ENCODE assay signal across 1 cellular context in the genomic region with DNA sequence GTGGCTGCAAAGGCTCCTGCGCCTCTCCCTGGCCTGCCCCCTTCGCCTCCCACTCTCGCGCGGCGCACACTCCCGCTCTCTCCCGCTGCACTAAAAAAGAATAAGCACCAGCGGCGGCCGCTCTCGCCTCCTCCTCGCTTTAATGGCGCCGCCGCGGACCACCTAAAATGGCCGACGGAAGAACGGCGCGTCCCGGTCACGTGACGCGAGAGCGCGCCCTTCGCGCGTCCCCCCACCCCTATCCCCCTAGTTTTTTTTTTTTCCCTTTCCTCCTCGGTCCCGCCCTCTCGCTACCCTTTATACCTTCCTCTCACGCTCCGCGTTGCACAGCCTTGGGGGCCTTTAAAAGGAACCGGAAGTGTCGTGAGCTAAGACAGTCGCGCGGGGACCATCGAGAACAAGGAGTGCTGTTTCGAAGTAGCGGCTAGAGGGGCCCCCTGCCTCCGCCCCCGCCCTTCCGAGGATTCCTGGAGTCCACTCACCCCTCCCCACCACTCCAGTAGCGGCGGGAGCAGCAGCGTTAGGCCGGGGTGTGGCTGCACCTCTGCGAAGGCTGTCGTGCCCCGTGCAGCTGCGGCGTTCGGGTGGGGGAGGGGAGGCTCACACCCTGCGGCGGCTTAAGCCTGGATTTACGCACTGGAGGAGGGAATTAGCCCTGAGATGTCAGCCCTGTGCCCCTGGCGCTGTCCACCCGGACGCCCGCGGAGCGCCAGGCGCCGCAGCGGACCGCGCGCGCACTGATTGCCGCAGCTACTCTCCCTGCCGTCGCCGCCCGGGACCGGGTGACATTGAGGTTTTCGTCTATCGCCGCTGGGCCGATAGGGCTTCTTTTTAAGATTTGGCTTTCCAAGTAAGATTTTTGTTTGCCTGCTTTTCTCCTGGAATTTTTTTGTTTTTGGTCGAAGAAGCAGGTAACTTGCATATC.
TF ChIP-seq lines count a peak whose summit lies in the region.

A gene with protein sequence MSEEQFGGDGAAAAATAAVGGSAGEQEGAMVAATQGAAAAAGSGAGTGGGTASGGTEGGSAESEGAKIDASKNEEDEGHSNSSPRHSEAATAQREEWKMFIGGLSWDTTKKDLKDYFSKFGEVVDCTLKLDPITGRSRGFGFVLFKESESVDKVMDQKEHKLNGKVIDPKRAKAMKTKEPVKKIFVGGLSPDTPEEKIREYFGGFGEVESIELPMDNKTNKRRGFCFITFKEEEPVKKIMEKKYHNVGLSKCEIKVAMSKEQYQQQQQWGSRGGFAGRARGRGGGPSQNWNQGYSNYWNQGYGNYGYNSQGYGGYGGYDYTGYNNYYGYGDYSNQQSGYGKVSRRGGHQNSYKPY (minus strand): TSS at position 176 of the 925 bp plus-strand sequence. CDS start 313 bp downstream, outside the sequence.

TF ChIP-seq in HepG2, 621 proteins besides CTCF, POLR2A, EP300 and RAD21 (continued from another document and continues in another):
- TF ChIP-seq ZNF260 (CRISPR knock-in tag; IDR thresholded peaks at IDR 0.05; ENCODE audit: borderline replicate concordance, low read depth), result no peak
- TF ChIP-seq FOSL1 (CRISPR knock-in tag; IDR thresholded peaks at IDR 0.05; ENCODE audit: borderline replicate concordance), result no peak
- TF ChIP-seq, protein P1, sequence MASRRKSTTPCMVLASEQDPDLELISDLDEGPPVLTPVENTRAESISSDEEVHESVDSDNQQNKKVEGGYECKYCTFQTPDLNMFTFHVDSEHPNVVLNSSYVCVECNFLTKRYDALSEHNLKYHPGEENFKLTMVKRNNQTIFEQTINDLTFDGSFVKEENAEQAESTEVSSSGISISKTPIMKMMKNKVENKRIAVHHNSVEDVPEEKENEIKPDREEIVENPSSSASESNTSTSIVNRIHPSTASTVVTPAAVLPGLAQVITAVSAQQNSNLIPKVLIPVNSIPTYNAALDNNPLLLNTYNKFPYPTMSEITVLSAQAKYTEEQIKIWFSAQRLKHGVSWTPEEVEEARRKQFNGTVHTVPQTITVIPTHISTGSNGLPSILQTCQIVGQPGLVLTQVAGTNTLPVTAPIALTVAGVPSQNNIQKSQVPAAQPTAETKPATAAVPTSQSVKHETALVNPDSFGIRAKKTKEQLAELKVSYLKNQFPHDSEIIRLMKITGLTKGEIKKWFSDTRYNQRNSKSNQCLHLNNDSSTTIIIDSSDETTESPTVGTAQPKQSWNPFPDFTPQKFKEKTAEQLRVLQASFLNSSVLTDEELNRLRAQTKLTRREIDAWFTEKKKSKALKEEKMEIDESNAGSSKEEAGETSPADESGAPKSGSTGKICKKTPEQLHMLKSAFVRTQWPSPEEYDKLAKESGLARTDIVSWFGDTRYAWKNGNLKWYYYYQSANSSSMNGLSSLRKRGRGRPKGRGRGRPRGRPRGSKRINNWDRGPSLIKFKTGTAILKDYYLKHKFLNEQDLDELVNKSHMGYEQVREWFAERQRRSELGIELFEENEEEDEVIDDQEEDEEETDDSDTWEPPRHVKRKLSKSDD (CRISPR knock-in tag; IDR thresholded peaks at IDR 0.05; ENCODE audit: low read depth), result peak; percentile 86; the same call in 1 of the 2 replicates
- 0 out of 2 replicates have a peak, but pooled peaks have one; percentile 45 for TF ChIP-seq SATB2 (CRISPR knock-in tag; IDR thresholded peaks at IDR 0.05)
- TF ChIP-seq, protein P2, sequence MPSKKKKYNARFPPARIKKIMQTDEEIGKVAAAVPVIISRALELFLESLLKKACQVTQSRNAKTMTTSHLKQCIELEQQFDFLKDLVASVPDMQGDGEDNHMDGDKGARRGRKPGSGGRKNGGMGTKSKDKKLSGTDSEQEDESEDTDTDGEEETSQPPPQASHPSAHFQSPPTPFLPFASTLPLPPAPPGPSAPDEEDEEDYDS (CRISPR knock-in tag; IDR thresholded peaks at IDR 0.05), result peak; percentile 76
- peak; percentile 52 for TF ChIP-seq LCORL (IDR thresholded peaks at IDR 0.05)
- TF ChIP-seq LCORL (CRISPR knock-in tag; IDR thresholded peaks at IDR 0.05), result peak; percentile 91
- TF ChIP-seq, protein P3, sequence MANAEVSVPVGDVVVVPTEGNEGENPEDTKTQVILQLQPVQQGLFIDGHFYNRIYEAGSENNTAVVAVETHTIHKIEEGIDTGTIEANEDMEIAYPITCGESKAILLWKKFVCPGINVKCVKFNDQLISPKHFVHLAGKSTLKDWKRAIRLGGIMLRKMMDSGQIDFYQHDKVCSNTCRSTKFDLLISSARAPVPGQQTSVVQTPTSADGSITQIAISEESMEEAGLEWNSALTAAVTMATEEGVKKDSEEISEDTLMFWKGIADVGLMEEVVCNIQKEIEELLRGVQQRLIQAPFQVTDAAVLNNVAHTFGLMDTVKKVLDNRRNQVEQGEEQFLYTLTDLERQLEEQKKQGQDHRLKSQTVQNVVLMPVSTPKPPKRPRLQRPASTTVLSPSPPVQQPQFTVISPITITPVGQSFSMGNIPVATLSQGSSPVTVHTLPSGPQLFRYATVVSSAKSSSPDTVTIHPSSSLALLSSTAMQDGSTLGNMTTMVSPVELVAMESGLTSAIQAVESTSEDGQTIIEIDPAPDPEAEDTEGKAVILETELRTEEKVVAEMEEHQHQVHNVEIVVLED (CRISPR knock-in tag; IDR thresholded peaks at IDR 0.05; ENCODE audit: borderline replicate concordance), result peak; percentile 87
- TF ChIP-seq ZNF12 (CRISPR knock-in tag; IDR thresholded peaks at IDR 0.05), result peak; percentile 93
- peak; percentile 91; the same call in 1 of the 2 replicates for TF ChIP-seq MBNL3 (CRISPR knock-in tag; conservative IDR thresholded peaks at IDR 0.05)
- peak; percentile 18; the same call in 1 of the 2 replicates for TF ChIP-seq ZNF703 (CRISPR knock-in tag; IDR thresholded peaks at IDR 0.05; ENCODE audit: borderline replicate concordance)
- TF ChIP-seq, protein P4, sequence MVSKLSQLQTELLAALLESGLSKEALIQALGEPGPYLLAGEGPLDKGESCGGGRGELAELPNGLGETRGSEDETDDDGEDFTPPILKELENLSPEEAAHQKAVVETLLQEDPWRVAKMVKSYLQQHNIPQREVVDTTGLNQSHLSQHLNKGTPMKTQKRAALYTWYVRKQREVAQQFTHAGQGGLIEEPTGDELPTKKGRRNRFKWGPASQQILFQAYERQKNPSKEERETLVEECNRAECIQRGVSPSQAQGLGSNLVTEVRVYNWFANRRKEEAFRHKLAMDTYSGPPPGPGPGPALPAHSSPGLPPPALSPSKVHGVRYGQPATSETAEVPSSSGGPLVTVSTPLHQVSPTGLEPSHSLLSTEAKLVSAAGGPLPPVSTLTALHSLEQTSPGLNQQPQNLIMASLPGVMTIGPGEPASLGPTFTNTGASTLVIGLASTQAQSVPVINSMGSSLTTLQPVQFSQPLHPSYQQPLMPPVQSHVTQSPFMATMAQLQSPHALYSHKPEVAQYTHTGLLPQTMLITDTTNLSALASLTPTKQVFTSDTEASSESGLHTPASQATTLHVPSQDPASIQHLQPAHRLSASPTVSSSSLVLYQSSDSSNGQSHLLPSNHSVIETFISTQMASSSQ (IDR thresholded peaks at IDR 0.05; ENCODE audit: low read depth), result no peak
- TF ChIP-seq, protein P4 (CRISPR knock-in tag; IDR thresholded peaks at IDR 0.05; ENCODE audit: borderline replicate concordance), result peak; percentile 76
- TF ChIP-seq ZZZ3 (CRISPR knock-in tag; IDR thresholded peaks at IDR 0.05; ENCODE audit: borderline replicate concordance), result peak; percentile 83; the same call in 1 of the 2 replicates
- no peak for TF ChIP-seq FLYWCH1 (CRISPR knock-in tag; IDR thresholded peaks at IDR 0.05)
- TF ChIP-seq, protein P5, sequence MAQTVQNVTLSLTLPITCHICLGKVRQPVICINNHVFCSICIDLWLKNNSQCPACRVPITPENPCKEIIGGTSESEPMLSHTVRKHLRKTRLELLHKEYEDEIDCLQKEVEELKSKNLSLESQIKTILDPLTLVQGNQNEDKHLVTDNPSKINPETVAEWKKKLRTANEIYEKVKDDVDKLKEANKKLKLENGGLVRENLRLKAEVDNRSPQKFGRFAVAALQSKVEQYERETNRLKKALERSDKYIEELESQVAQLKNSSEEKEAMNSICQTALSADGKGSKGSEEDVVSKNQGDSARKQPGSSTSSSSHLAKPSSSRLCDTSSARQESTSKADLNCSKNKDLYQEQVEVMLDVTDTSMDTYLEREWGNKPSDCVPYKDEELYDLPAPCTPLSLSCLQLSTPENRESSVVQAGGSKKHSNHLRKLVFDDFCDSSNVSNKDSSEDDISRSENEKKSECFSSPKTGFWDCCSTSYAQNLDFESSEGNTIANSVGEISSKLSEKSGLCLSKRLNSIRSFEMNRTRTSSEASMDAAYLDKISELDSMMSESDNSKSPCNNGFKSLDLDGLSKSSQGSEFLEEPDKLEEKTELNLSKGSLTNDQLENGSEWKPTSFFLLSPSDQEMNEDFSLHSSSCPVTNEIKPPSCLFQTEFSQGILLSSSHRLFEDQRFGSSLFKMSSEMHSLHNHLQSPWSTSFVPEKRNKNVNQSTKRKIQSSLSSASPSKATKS (CRISPR knock-in tag; IDR thresholded peaks at IDR 0.05), result 0 out of 2 replicates have a peak, but pooled peaks have one; percentile 17
- TF ChIP-seq, protein P6, sequence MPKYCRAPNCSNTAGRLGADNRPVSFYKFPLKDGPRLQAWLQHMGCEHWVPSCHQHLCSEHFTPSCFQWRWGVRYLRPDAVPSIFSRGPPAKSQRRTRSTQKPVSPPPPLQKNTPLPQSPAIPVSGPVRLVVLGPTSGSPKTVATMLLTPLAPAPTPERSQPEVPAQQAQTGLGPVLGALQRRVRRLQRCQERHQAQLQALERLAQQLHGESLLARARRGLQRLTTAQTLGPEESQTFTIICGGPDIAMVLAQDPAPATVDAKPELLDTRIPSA (CRISPR knock-in tag; IDR thresholded peaks at IDR 0.05; ENCODE audit: borderline replicate concordance), result peak; percentile 88; the same call in 1 of the 2 replicates
- peak; percentile 97; the same call in 1 of the 2 replicates for TF ChIP-seq CBX5 (CRISPR knock-in tag; IDR thresholded peaks at IDR 0.05; ENCODE audit: borderline replicate concordance)
- no peak; the same call in 1 of the 2 replicates for TF ChIP-seq FOXM1 (CRISPR knock-in tag; IDR thresholded peaks at IDR 0.05)
- peak; percentile 84 for TF ChIP-seq ZBTB38 (CRISPR knock-in tag; IDR thresholded peaks at IDR 0.05)
- no peak for TF ChIP-seq ZNF30 (CRISPR knock-in tag; IDR thresholded peaks at IDR 0.05)
- TF ChIP-seq ZNF234 (CRISPR knock-in tag; conservative IDR thresholded peaks at IDR 0.05), result no peak; the same call in 1 of the 2 replicates
- TF ChIP-seq, protein P7, sequence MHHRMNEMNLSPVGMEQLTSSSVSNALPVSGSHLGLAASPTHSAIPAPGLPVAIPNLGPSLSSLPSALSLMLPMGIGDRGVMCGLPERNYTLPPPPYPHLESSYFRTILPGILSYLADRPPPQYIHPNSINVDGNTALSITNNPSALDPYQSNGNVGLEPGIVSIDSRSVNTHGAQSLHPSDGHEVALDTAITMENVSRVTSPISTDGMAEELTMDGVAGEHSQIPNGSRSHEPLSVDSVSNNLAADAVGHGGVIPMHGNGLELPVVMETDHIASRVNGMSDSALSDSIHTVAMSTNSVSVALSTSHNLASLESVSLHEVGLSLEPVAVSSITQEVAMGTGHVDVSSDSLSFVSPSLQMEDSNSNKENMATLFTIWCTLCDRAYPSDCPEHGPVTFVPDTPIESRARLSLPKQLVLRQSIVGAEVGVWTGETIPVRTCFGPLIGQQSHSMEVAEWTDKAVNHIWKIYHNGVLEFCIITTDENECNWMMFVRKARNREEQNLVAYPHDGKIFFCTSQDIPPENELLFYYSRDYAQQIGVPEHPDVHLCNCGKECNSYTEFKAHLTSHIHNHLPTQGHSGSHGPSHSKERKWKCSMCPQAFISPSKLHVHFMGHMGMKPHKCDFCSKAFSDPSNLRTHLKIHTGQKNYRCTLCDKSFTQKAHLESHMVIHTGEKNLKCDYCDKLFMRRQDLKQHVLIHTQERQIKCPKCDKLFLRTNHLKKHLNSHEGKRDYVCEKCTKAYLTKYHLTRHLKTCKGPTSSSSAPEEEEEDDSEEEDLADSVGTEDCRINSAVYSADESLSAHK (CRISPR knock-in tag; IDR thresholded peaks at IDR 0.05; ENCODE audit: borderline replicate concordance), result 0 out of 2 replicates have a peak, but pooled peaks have one; percentile 39
- peak; percentile 88; the same call in 1 of the 2 replicates for TF ChIP-seq ZNF841 (CRISPR knock-in tag; IDR thresholded peaks at IDR 0.05; ENCODE audit: borderline replicate concordance)
- TF ChIP-seq ZMAT3 (CRISPR knock-in tag; conservative IDR thresholded peaks at IDR 0.05), result peak; percentile 95
- TF ChIP-seq, protein P8, sequence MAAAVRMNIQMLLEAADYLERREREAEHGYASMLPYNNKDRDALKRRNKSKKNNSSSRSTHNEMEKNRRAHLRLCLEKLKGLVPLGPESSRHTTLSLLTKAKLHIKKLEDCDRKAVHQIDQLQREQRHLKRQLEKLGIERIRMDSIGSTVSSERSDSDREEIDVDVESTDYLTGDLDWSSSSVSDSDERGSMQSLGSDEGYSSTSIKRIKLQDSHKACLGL (CRISPR knock-in tag; IDR thresholded peaks at IDR 0.05), result peak; percentile 74; the same call in 1 of the 2 replicates
- peak; percentile 37; the same call in 1 of the 2 replicates for TF ChIP-seq ZNF878 (CRISPR knock-in tag; IDR thresholded peaks at IDR 0.05)
- no peak for TF ChIP-seq ZNF660 (CRISPR knock-in tag; IDR thresholded peaks at IDR 0.05; ENCODE audit: borderline replicate concordance, low read depth)
- peak; percentile 90 for TF ChIP-seq ARNTL (CRISPR knock-in tag; IDR thresholded peaks at IDR 0.05)
- no peak for TF ChIP-seq THYN1 (CRISPR knock-in tag; IDR thresholded peaks at IDR 0.05; ENCODE audit: borderline replicate concordance, low read depth)
